In genomic region chr4:7003176-7003878, GRCh38 we compare ENCODE assay signal across 13 cellular contexts.
"Had no signal": no experiment of that assay in that cellular context is flagged by ENCODE, and none has a peak within 500 bp of the region (broad histone marks: within the 10 kb centered on the region; RNA-seq: fewer than 3 reads in every experiment).

No MANE protein-coding gene starts in this region.

- H3K27ac Mint-ChIP-seq: activated CD4-positive, alpha-beta T cell treated with anti-CD3 and anti-CD28 coated beads, Interleukin-2, amount 10 ng/mL, durations not matched to agents 24 days and 14 days; activated naive CD8-positive, alpha-beta T cell treated with anti-CD3 and anti-CD28 coated beads, Interleukin-2, amount 50 U/mL, for 24 hours; WTC11 had no signal

- H3K27me3 ChIP-seq: ascending aorta, cardiac muscle cell, heart left ventricle, ovary, tibial artery had no signal

- H3K36me3 ChIP-seq: ovary had no signal

- H3K27me3 Mint-ChIP-seq: activated CD4-positive, alpha-beta T cell treated with anti-CD3 and anti-CD28 coated beads, Interleukin-2, amount 10 ng/mL, durations not matched to agents 24 days and 14 days; activated naive CD8-positive, alpha-beta T cell treated with anti-CD3 and anti-CD28 coated beads, Interleukin-2, amount 50 U/mL, for 24 hours had no signal

- H3K9me3 Mint-ChIP-seq: activated CD4-positive, alpha-beta T cell treated with anti-CD3 and anti-CD28 coated beads, Interleukin-2, amount 10 ng/mL, durations not matched to agents 24 days and 14 days; activated naive CD8-positive, alpha-beta T cell treated with anti-CD3 and anti-CD28 coated beads, Interleukin-2, amount 50 U/mL, for 24 hours; neural crest cell; T-helper 1 cell treated with Interleukin-12 subunit alpha and Interleukin-12 subunit beta and Interleukin-4 antibody, amounts not matched to agents 30 μg/mL and 1 μg/mL, for 36 hours; WTC11 had no signal

- H3K27ac ChIP-seq: ascending aorta, cardiac muscle cell, heart left ventricle, left ventricle myocardium inferior, ovary, tibial artery had no signal

- H3K9me3 ChIP-seq: ascending aorta, heart left ventricle, left ventricle myocardium inferior, ovary, tibial artery had no signal

- H3K4me3 Mint-ChIP-seq: activated CD4-positive, alpha-beta T cell treated with anti-CD3 and anti-CD28 coated beads, Interleukin-2, amount 10 ng/mL, durations not matched to agents 24 days and 14 days; activated naive CD8-positive, alpha-beta T cell treated with anti-CD3 and anti-CD28 coated beads, Interleukin-2, amount 50 U/mL, for 24 hours; neural crest cell; T-helper 1 cell treated with Interleukin-12 subunit alpha and Interleukin-12 subunit beta and Interleukin-4 antibody, amounts not matched to agents 30 μg/mL and 1 μg/mL, for 36 hours; WTC11 had no signal

- DNase-seq: activated CD4-positive, alpha-beta T cell treated with anti-CD3 and anti-CD28 coated beads, Interleukin-2, amount 10 ng/mL, durations not matched to agents 24 days and 14 days; activated naive CD8-positive, alpha-beta T cell treated with anti-CD3 and anti-CD28 coated beads, Interleukin-2, amount 50 U/mL, for 24 hours; foreskin melanocyte; heart left ventricle; left ventricle myocardium inferior; ovary; tibial artery had no signal

- H3K4me3 ChIP-seq: ascending aorta, cardiac muscle cell, heart left ventricle, left ventricle myocardium inferior, ovary, skin epidermis, tibial artery had no signal

- H3K4me1 ChIP-seq: ascending aorta, heart left ventricle, left ventricle myocardium inferior, tibial artery had no signal
